ENCODE assay signal across 1 cellular context in genomic region chr7:39650676-39651075, GRCh38.
TF ChIP-seq lines count a peak whose summit lies in the region.

No MANE protein-coding gene starts in this region.

TF ChIP-seq in K562, 482 proteins besides CTCF, POLR2A, EP300 and RAD21 (continued from another document):
- no peak for TF ChIP-seq CUX1 (CRISPR knock-in tag; IDR thresholded peaks at IDR 0.05)
- TF ChIP-seq PBX2 (CRISPR knock-in tag; IDR thresholded peaks at IDR 0.05; ENCODE audit: low read depth): no peak
- TF ChIP-seq PBX2 (tag; conservative IDR thresholded peaks at IDR 0.05; ENCODE audit: low read depth): no peak
- no peak for TF ChIP-seq SRF (CRISPR knock-in tag; IDR thresholded peaks at IDR 0.05)
- no peak for TF ChIP-seq ADNP (tag; IDR thresholded peaks at IDR 0.05)
- no peak for TF ChIP-seq SAP30 (IDR thresholded peaks at IDR 0.05; ENCODE audit: borderline replicate concordance, insufficient read depth, low read depth, low read length, poor library complexity, severe bottlenecking)
- no peak for TF ChIP-seq ZNF217 (CRISPR knock-in tag; IDR thresholded peaks at IDR 0.05)
- no peak for TF ChIP-seq XRCC5 (IDR thresholded peaks at IDR 0.05; ENCODE audit: low read depth, low read length)
